8 cellular contexts compared by ENCODE assay signal in the genomic region with DNA sequence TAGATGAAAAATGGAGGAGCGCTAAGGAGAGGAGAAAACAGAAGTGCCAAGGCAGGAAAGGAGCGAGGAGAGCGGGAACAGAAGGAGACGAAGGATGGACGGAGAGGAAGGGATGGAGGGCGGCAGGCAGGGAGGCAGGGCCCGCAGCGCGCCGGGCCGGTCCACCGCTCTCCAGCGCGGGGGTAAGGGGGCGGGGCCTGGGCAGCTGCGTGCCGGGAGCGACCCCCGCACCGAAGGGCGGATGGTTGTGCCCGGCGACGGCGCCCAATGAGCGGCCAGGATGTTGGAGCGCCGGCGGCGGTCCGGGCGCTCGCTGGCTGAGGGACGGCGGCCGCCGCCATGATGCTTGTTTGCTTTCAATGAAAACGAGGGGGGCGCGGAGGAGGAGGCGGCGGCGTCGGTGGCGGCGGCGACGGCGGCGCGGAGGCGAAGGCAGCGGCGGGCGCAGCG. TPM values are rescaled to one million over a fixed set of nuclear protein-coding genes. Genes with fewer than 3 reads are reported as not detected.
A peak's percentile ranks its signal among the peaks of the same experiment; 100 is the strongest.
DNase-seq lines count a peak whose midpoint lies in the region; ATAC-seq and TF ChIP-seq lines count a peak whose summit lies in the region.

A gene (plus strand): TSS at position 320 of the 450 bp plus-strand sequence. CDS start 34,898 bp downstream, outside the sequence.

- H3K36me3 ChIP-seq in WERI-Rb-1 (peaks cover 15% of the 10 kb centered on the region), mammary epithelial cell (ENCODE audit: insufficient read depth, low read length) (no peaks in the 10 kb centered on the region), iPS-20b (ENCODE audit: insufficient read depth, low read depth, low read length) (peaks cover 33% of the 10 kb centered on the region)

- DNase-seq in AG04449 (ENCODE audit: low read depth, low spot score): peak; percentile 67
- peak; percentile 83 for DNase-seq in NCI-H2196 treated with DMSO at 0.1 percent for 48 hours (lab: John Stamatoyannopoulos, UW; ENCODE audit: unreplicated experiment)
- peak; percentile 81 for DNase-seq in WERI-Rb-1
- peak; percentile 94 for DNase-seq in mammary epithelial cell

- POLR2A ChIA-PET in AG04449 (lab: Yijun Ruan, JAX): interaction anchor here (0.8 kb wide), 1 partner anchor 51 kb away, joined by 3 read pairs; no protein-coding TSS in a partner anchor

- TF ChIP-seq CTCF in AG04449 (IDR thresholded peaks at IDR 0.05; ENCODE audit: insufficient read depth, low read length, missing control alignments) (no peak), WERI-Rb-1 (IDR thresholded peaks at IDR 0.05; ENCODE audit: low read depth, low read length) (no peak), mammary epithelial cell (conservative IDR thresholded peaks at IDR 0.05 in 1 of 2, IDR thresholded peaks at IDR 0.05 in 1 of 2; ENCODE audit: extremely low read depth in 1 of 2, insufficient read depth in 1 of 2, low read depth in 1 of 2, low read length in 2 of 2) (no peak)

- peak within 1 kb of the TSS; percentile 95 for H3K27ac ChIP-seq in WERI-Rb-1
- H3K27ac ChIP-seq in mammary epithelial cell (ENCODE audit: insufficient read depth, low read depth, low read length): peak within 1 kb of the TSS; percentile 74
- H3K27ac ChIP-seq in iPS-20b (ENCODE audit: low read length): peak within 1 kb of the TSS; percentile 77
- H3K27ac ChIP-seq in skin epidermis: peak within 1 kb of the TSS; percentile 86 to 98 (median 95)

- H4K20me1 ChIP-seq in mammary epithelial cell (ENCODE audit: insufficient read depth, low read length): no peaks in the 10 kb centered on the region

- dilution Hi-C loops in mammary epithelial cell (cut with HindIII; ENCODE audit: low sequenced_read_pairs): no loop called here

- H2AFZ ChIP-seq in mammary epithelial cell (ENCODE audit: low read depth, low read length): peak within 1 kb of the TSS; percentile 92

- H3K4me3 ChIP-seq in AG04449 (ENCODE audit: low read depth, low read length) (peak within 1 kb of the TSS; percentile 88), WERI-Rb-1 (ENCODE audit: low read depth, low read length) (peak within 1 kb of the TSS; percentile 69), mammary epithelial cell (replicated peaks in 1 of 3; ENCODE audit: insufficient read depth in 1 of 3, low read depth in 2 of 3, low read length in 3 of 3) (peak within 1 kb of the TSS; percentile 90 to 96 (median 92)), iPS-20b (ENCODE audit: low read length) (peak within 1 kb of the TSS; percentile 96), skin epidermis (peak within 1 kb of the TSS; percentile 88 to 100 (median 98))

- H3K9ac ChIP-seq in mammary epithelial cell (ENCODE audit: insufficient read depth, low read length): peak within 1 kb of the TSS; percentile 81
- H3K9ac ChIP-seq in iPS-20b (ENCODE audit: low read depth, low read length): peak within 1 kb of the TSS; percentile 88

- BruUV-seq in mammary epithelial cell (replicated peaks; lab: Mats Ljungman, UMichigan): no TSS peak

- peaks cover 49% of the 10 kb centered on the region for H3K79me2 ChIP-seq in mammary epithelial cell (ENCODE audit: insufficient read depth, low read length)

- H3K9me3 ChIP-seq in WERI-Rb-1 (ENCODE audit: severe bottlenecking) (no peaks in the 10 kb centered on the region), mammary epithelial cell (replicated peaks; ENCODE audit: insufficient read depth, low read length) (no peaks in the 10 kb centered on the region), iPS-20b (ENCODE audit: insufficient read depth, low read depth, low read length) (no peaks in the 10 kb centered on the region)

- peaks cover 31% of the 10 kb centered on the region for H3K4me1 ChIP-seq in mammary epithelial cell (ENCODE audit: insufficient read depth, low read length)
- peaks cover 17% of the 10 kb centered on the region; the same call in 1 of the 2 replicates for H3K4me1 ChIP-seq in iPS-20b (ENCODE audit: insufficient read depth, low read length)

- H3K4me2 ChIP-seq in mammary epithelial cell (ENCODE audit: insufficient read depth, low read depth, low read length): peak within 1 kb of the TSS; percentile 94

- intact Hi-C loops in mammary epithelial cell (cut with micrococcal nuclease): no loop called here

- ATAC-seq in GM18907 (IDR thresholded peaks at IDR 0.05; ENCODE audit: unreplicated experiment) (peak; percentile 93), HG03139 (IDR thresholded peaks at IDR 0.05; ENCODE audit: unreplicated experiment) (peak; percentile 91)

- 0% methylated on average over 5 of the region's 56 CpGs for WGBS in mammary epithelial cell (ENCODE audit: low coverage, missing lambda C conversion rate)

- H3K27me3 ChIP-seq in WERI-Rb-1 (ENCODE audit: insufficient read depth, low read depth, severe bottlenecking): no peaks in the 10 kb centered on the region
- H3K27me3 ChIP-seq in mammary epithelial cell (ENCODE audit: insufficient read depth, low read length): no peaks in the 10 kb centered on the region
- no peaks in the 10 kb centered on the region for H3K27me3 ChIP-seq in iPS-20b (ENCODE audit: insufficient read depth, low read length)

- CTCF ChIA-PET in AG04449 (lab: Yijun Ruan, JAX): interaction anchor here (3.1 kb wide), 1 partner anchor 201 kb away, joined by 13 read pairs; no protein-coding TSS in a partner anchor
- CTCF ChIA-PET in mammary epithelial cell (lab: Charles Lee; ENCODE audit: low non-redundant PET): no interaction called here

- in situ Hi-C loops in mammary epithelial cell (cut with MboI; ENCODE audit: low sequenced_read_pairs in 2 of 2): no loop called here

RNA-seq across cellular contexts. Expression of the gene that starts here (rescaled TPM):
- total RNA-seq in mammary epithelial cell: 10 to 100 TPM; 21.0 to 38.7 TPM
- 16.9 TPM for polyA plus RNA-seq in mammary epithelial cell
- polyA minus RNA-seq in mammary epithelial cell: 129 TPM

Comparison
In these comparisons a context has a peak if more than half of its experiments do, and no peak if none do; other contexts are left out.
1. Peak in every context shown above with its lines: DNase-seq, ATAC-seq, H3K4me3 ChIP-seq and H3K27ac ChIP-seq.